In genomic region chr12:16155938-16156337, GRCh38 we compare ENCODE assay signal across 22 cellular contexts.
"Had no signal": no experiment of that assay in that cellular context is flagged by ENCODE, and none has a peak within 500 bp of the region (broad histone marks: within the 10 kb centered on the region; RNA-seq: fewer than 3 reads in every experiment).

No MANE protein-coding gene starts in this region.

- H3K9me3 Mint-ChIP-seq: activated naive CD4-positive, alpha-beta T cell treated with anti-CD3 and anti-CD28 coated beads, Interleukin-2, amount 50 U/mL, for 24 hours; brain; central memory CD8-positive, alpha-beta T cell; endodermal cell; T-helper 2 cell treated with Interferon-gamma antibody and Interleukin-4, amounts not matched to agents 5 μg/mL and 100 μg/mL, for 36 hours had no signal

- H3K36me3 ChIP-seq: left lung, neutrophil, ovary, prostate gland had no signal

- H3K4me3 ChIP-seq: coronary artery, left lung, lung, ovary, prostate gland had no signal

- H3K9me3 ChIP-seq: left lung, neutrophil, ovary, prostate gland had no signal

- H3K4me3 Mint-ChIP-seq: activated CD8-positive, alpha-beta T cell treated with anti-CD3 and anti-CD28 coated beads, Interleukin-2, amount 10 ng/mL, durations not matched to agents 7 days and 5 days; activated naive CD4-positive, alpha-beta T cell treated with anti-CD3 and anti-CD28 coated beads, Interleukin-2, amount 50 U/mL, for 24 hours; brain; central memory CD8-positive, alpha-beta T cell; endodermal cell; naive thymus-derived CD8-positive, alpha-beta T cell; T-cell; T-helper 2 cell treated with Interferon-gamma antibody and Interleukin-4, amounts not matched to agents 5 μg/mL and 100 μg/mL, for 36 hours had no signal

- H3K27ac Mint-ChIP-seq: activated CD8-positive, alpha-beta T cell treated with anti-CD3 and anti-CD28 coated beads, Interleukin-2, amount 10 ng/mL, durations not matched to agents 7 days and 5 days; activated naive CD4-positive, alpha-beta T cell treated with anti-CD3 and anti-CD28 coated beads, Interleukin-2, amount 50 U/mL, for 24 hours; endodermal cell; naive thymus-derived CD8-positive, alpha-beta T cell; T-cell; T-helper 2 cell treated with Interferon-gamma antibody and Interleukin-4, amounts not matched to agents 5 μg/mL and 100 μg/mL, for 36 hours had no signal

- H3K36me3 Mint-ChIP-seq: activated naive CD4-positive, alpha-beta T cell treated with anti-CD3 and anti-CD28 coated beads, Interleukin-2, amount 50 U/mL, for 24 hours; brain; naive thymus-derived CD8-positive, alpha-beta T cell; T-cell had no signal

- H3K27ac ChIP-seq: coronary artery, epithelial cell of prostate, left lung, neutrophil, ovary, prostate gland had no signal

- DNase-seq: activated CD4-positive, alpha-beta T cell treated with anti-CD3 and anti-CD28 coated beads for 1 hour; activated CD4-positive, alpha-beta T cell treated with anti-CD3 and anti-CD28 coated beads, Interleukin-2, amount 50 U/mL, for 1 hour; activated CD8-positive, alpha-beta T cell treated with anti-CD3 and anti-CD28 coated beads, Interleukin-2, amount 10 ng/mL, durations not matched to agents 7 days and 5 days; activated gamma-delta T cell treated with Interleukin-2 at 50 U/mL for 16 hours; aorta; endodermal cell; foreskin fibroblast; left lung; naive thymus-derived CD8-positive, alpha-beta T cell; ovary; stimulated activated CD4-positive, alpha-beta T cell treated with anti-CD3 and anti-CD28 coated beads, Interleukin-4, amount 100 ng/mL, for 4 hours; stimulated activated naive CD8-positive, alpha-beta T cell treated with anti-CD3 and anti-CD28 coated beads, Interleukin-15, Interleukin-2, amounts not matched to agents 100 U/mL and 50 U/mL, for 24 hours; T-cell had no signal

- H3K27me3 ChIP-seq: left lung, neutrophil, ovary had no signal

- H3K27me3 Mint-ChIP-seq: activated naive CD4-positive, alpha-beta T cell treated with anti-CD3 and anti-CD28 coated beads, Interleukin-2, amount 50 U/mL, for 24 hours; brain; central memory CD8-positive, alpha-beta T cell; T-cell had no signal

- H3K4me1 ChIP-seq: left lung, prostate gland had no signal

- H3K4me1 Mint-ChIP-seq: activated naive CD4-positive, alpha-beta T cell treated with anti-CD3 and anti-CD28 coated beads, Interleukin-2, amount 50 U/mL, for 24 hours; central memory CD8-positive, alpha-beta T cell; naive thymus-derived CD8-positive, alpha-beta T cell; T-cell had no signal
